12 cellular contexts compared by ENCODE assay signal in genomic region chr9:137455361-137455991, GRCh38. TPM values are rescaled to one million over a fixed set of nuclear protein-coding genes. Genes with fewer than 3 reads are reported as not detected.
DNase-seq lines count a peak whose midpoint lies in the region; ATAC-seq, FAIRE-seq and TF ChIP-seq lines count a peak whose summit lies in the region.
"Had no signal": no experiment of that assay in that cellular context is flagged by ENCODE, and none has a peak within 500 bp of the region (broad histone marks: within the 10 kb centered on the region; RNA-seq: fewer than 3 reads in every experiment).

No MANE protein-coding gene starts in this region.

- H3K4me1 ChIP-seq in HepG2 (ENCODE audit: insufficient read depth, low read length) (peaks cover 76% of the 10 kb centered on the region), stomach (peaks cover 39 to 67% (median 59%) of the 10 kb centered on the region in 4 donors)

- TF ChIP-seq EP300 in HepG2 (IDR thresholded peaks at IDR 0.05; ENCODE audit: low read depth in 2 of 2, low read length in 2 of 2) (no peak), HepG2 (CRISPR knock-in tag; IDR thresholded peaks at IDR 0.05; ENCODE audit: borderline replicate concordance) (no peak), stomach (IDR thresholded peaks at IDR 0.05) (no peak)

- POLR2A ChIA-PET in HepG2 (lab: Yijun Ruan, JAX) = interaction anchor here (0.6 to 1.3 kb wide), 7 partner anchors 7 to 213 kb away, joined by 3 to 9 read pairs (median 4); partner anchors contain the start of genes ENTPD8, EXD3, NOXA1 and TOR4A

- peaks cover 31% of the 10 kb centered on the region for H3K79me2 ChIP-seq in HepG2 (ENCODE audit: insufficient read depth, low read length)

- peak overlapping the region; percentile 70 for H3K9ac ChIP-seq in HepG2 (ENCODE audit: insufficient read depth, low read depth, low read length)

- H3K4me3 ChIP-seq in HepG2 (replicated peaks in 1 of 3; ENCODE audit: insufficient read depth in 1 of 3, low read depth in 2 of 3, low read length in 3 of 3) = peak overlapping the region in 1 of 3 experiments; percentile 95; a peak in 2 of 6 replicates
- H3K4me3 ChIP-seq in stomach = no peak overlapping the region
- H3K4me3 ChIP-seq: SK-N-MC had no signal

- H3K27me3 ChIP-seq in HepG2 (ENCODE audit: control insufficient read depth in 1 of 2, insufficient read depth in 2 of 2, low read length in 2 of 2) (no peaks in the 10 kb centered on the region), stomach (no peaks in the 10 kb centered on the region)

- FAIRE-seq in HepG2 (lab: Jason Lieb, UNC) = no peak

- H3K9me3 ChIP-seq in HepG2 (ENCODE audit: low read length) (no peaks in the 10 kb centered on the region), stomach (no peaks in the 10 kb centered on the region)

- in situ Hi-C loops in HepG2 (cut with HindIII; ENCODE audit: extremely low pct_ligation_motif_present, low pct_unique_long_range_greater_than_20kb) = no loop called here

- H3K4me2 ChIP-seq in HepG2 (ENCODE audit: low read depth, low read length) = peak overlapping the region; percentile 96

- H3K36me3 ChIP-seq in HepG2 (replicated peaks in 1 of 2; ENCODE audit: control insufficient read depth in 1 of 2, insufficient read depth in 2 of 2, low read length in 2 of 2) (peaks cover 12 to 36% of the 10 kb centered on the region in 2 experiments), stomach (peaks cover 10 to 37% (median 29%) of the 10 kb centered on the region in 4 donors)

- TF ChIP-seq CTCF in HepG2 (CRISPR knock-in tag; IDR thresholded peaks at IDR 0.05) (no peak), stomach (IDR thresholded peaks at IDR 0.05) (no peak)

- no peaks in the 10 kb centered on the region for H3K9me3 Mint-ChIP-seq in T-helper 1 cell treated with Interleukin-12 subunit alpha and Interleukin-12 subunit beta and Interleukin-4 antibody, amounts not matched to agents 30 μg/mL and 1 μg/mL, for 36 hours

- CTCF ChIA-PET in HepG2 (lab: Yijun Ruan, JAX; ENCODE audit: low intra/inter-chr PET ratio, low total read pairs) = no interaction called here

- intact Hi-C loops in HepG2 (cut with micrococcal nuclease; ENCODE audit: unreplicated experiment) (no loop called here), stomach (cut with DNase I; ENCODE audit: low total_unique reads) (no loop called here)

- H3K27me3 Mint-ChIP-seq in T-helper 1 cell treated with Interleukin-12 subunit alpha and Interleukin-12 subunit beta and Interleukin-4 antibody, amounts not matched to agents 30 μg/mL and 1 μg/mL, for 36 hours (ENCODE audit: low read depth) = no peaks in the 10 kb centered on the region

- H3K36me3 Mint-ChIP-seq in T-helper 1 cell treated with Interleukin-12 subunit alpha and Interleukin-12 subunit beta and Interleukin-4 antibody, amounts not matched to agents 30 μg/mL and 1 μg/mL, for 36 hours (ENCODE audit: low read depth) = peaks cover 4% of the 10 kb centered on the region

- no peak overlapping the region for H3K4me3 Mint-ChIP-seq in T-helper 1 cell treated with Interleukin-12 subunit alpha and Interleukin-12 subunit beta and Interleukin-4 antibody, amounts not matched to agents 30 μg/mL and 1 μg/mL, for 36 hours

- BruUV-seq in HepG2 (replicated peaks; lab: Mats Ljungman, UMichigan) = no TSS peak

- peaks cover 10% of the 10 kb centered on the region for H3K4me1 Mint-ChIP-seq in T-helper 1 cell treated with Interleukin-12 subunit alpha and Interleukin-12 subunit beta and Interleukin-4 antibody, amounts not matched to agents 30 μg/mL and 1 μg/mL, for 36 hours (ENCODE audit: low read depth)

- TF ChIP-seq POLR2A in HepG2 (IDR thresholded peaks at IDR 0.05; ENCODE audit: insufficient read depth in 1 of 2, low read depth in 2 of 2, low read length in 2 of 2) = no peak
- no peak for TF ChIP-seq POLR2A in stomach (IDR thresholded peaks at IDR 0.05)

- peak overlapping the region; percentile 99 for H3K27ac ChIP-seq in HepG2 (ENCODE audit: extremely low read length, insufficient read depth, low read length)
- peak overlapping the region in 4 of 5 donors; percentile 85 to 90 (median 85) for H3K27ac ChIP-seq in stomach
- H3K27ac ChIP-seq: SK-N-MC had no signal

- ATAC-seq in HepG2 (peak; percentile 1; the same call in 1 of the 3 replicates), GM21447 (IDR thresholded peaks at IDR 0.05; ENCODE audit: unreplicated experiment) (no peak)

- H4K20me1 ChIP-seq in HepG2 (ENCODE audit: insufficient read depth, low read length) = peaks cover 11% of the 10 kb centered on the region; the same call in 1 of the 2 replicates

- no peak overlapping the region for H2AFZ ChIP-seq in HepG2 (ENCODE audit: low read length)

- DNase-seq in activated effector memory CD4-positive, alpha-beta T cell treated with anti-CD3 and anti-CD28 coated beads, Interleukin-2, amount 50 U/mL, for 16 hours = peak; percentile 61
- no peak for DNase-seq in activated effector memory CD4-positive, alpha-beta T cell treated with Interleukin-2 at 50 U/mL for 16 hours
- DNase-seq in HepG2 (ENCODE audit: low spot score) (no peak), stomach (no peak), NCI-H2227 treated with DMSO at 0.1 percent for 48 hours (lab: John Stamatoyannopoulos, UW) (no peak), putamen (ENCODE audit: low spot score) (no peak)
- DNase-seq: NCI-H1105 treated with DMSO at 0.1 percent for 48 hours, NCI-H524 had no signal

- peak overlapping the region; percentile 9 for H3K27ac Mint-ChIP-seq in T-helper 1 cell treated with Interleukin-12 subunit alpha and Interleukin-12 subunit beta and Interleukin-4 antibody, amounts not matched to agents 30 μg/mL and 1 μg/mL, for 36 hours

- WGBS in HepG2 (ENCODE audit: low lambda C conversion rate) = 91% methylated on average over 6 of the region's 18 CpGs
- 78 to 91% (median 88%) methylated on average over 9 to 18 of the region's 18 CpGs for WGBS in stomach, 5 donors

- TF ChIP-seq RAD21 in HepG2 (CRISPR knock-in tag; IDR thresholded peaks at IDR 0.05) = no peak

RNA-seq across cellular contexts. Expression of gene NSMF, which starts 3.7 kb away (rescaled TPM):
- total RNA-seq in HepG2 (2016; rRNA removed; fragmentation: Illumina TruSeq; extraction: Trizol) (38.3 and 44.3 TPM in 2 replicates), stomach (10 to 100 TPM; 11.7 to 84.9 (median 56.6) TPM)
- total RNA-seq in HepG2 (2016; cell fraction: cytosol; rRNA removed; fragmentation: Illumina TruSeq; extraction: Trizol; ENCODE audit: low read depth) = 35.6 and 45.0 TPM in 2 replicates
- total RNA-seq in HepG2 (2016; cell fraction: insoluble cytoplasmic fraction; rRNA removed; fragmentation: Illumina TruSeq; extraction: Trizol) = 31.9 and 43.2 TPM in 2 replicates
- total RNA-seq in HepG2 (2016; cell fraction: membrane; rRNA removed; fragmentation: Illumina TruSeq; extraction: Trizol) = 88.7 and 95.2 TPM in 2 replicates
- 47.8 and 56.5 TPM in 2 replicates for total RNA-seq in HepG2 (2016; cell fraction: nucleus; rRNA removed; fragmentation: Illumina TruSeq; extraction: Trizol)
- polyA plus RNA-seq in HepG2 (2011; rRNA removed) (183 and 271 TPM in 2 replicates), stomach (10 to 100 TPM; 20.3 to 45.4 (median 28.9) TPM)
- polyA plus RNA-seq in HepG2 (2011; cell fraction: cytosol; rRNA removed) = 147 and 184 TPM in 2 replicates
- 1,153 and 1,227 TPM in 2 replicates for polyA plus RNA-seq in HepG2 (2011; cell fraction: nucleus; rRNA removed)
- 143 and 184 TPM in 2 replicates for polyA plus RNA-seq in HepG2 (2012)
- polyA plus RNA-seq in HepG2 (2016; cell fraction: cytosol; fragmentation: Illumina TruSeq; extraction: Trizol; ENCODE audit: low read depth) = 80.1 and 97.0 TPM in 2 replicates
- 62.3 and 80.0 TPM in 2 replicates for polyA plus RNA-seq in HepG2 (2016; cell fraction: insoluble cytoplasmic fraction; fragmentation: Illumina TruSeq; extraction: Trizol; ENCODE audit: low read depth)
- 159 and 160 TPM in 2 replicates for polyA plus RNA-seq in HepG2 (2016; cell fraction: membrane; fragmentation: Illumina TruSeq; extraction: Trizol; ENCODE audit: low read depth)
- polyA plus RNA-seq in HepG2 (2016; cell fraction: nucleus; fragmentation: Illumina TruSeq; extraction: Trizol; ENCODE audit: insufficient read depth, low read depth) = 179 and 193 TPM in 2 replicates
- 64.9 and 155 TPM in 2 replicates for polyA minus RNA-seq in HepG2 (2011; rRNA and poly(A)+ RNA removed; ENCODE audit: low replicate concordance)
- 76.5 and 105 TPM in 2 replicates for polyA minus RNA-seq in HepG2 (2011; cell fraction: cytosol; rRNA and poly(A)+ RNA removed)
- polyA minus RNA-seq in HepG2 (2011; cell fraction: nucleus; rRNA and poly(A)+ RNA removed) = 147 and 159 TPM in 2 replicates

RNA-seq across cellular contexts. Expression of gene ENTPD8, which starts 14.3 kb away (rescaled TPM):
- total RNA-seq in HepG2 (2016; rRNA removed; fragmentation: Illumina TruSeq; extraction: Trizol) (0.21 and 0.44 TPM in 2 replicates), stomach (10 to 100 TPM in 2 of 5 donors, 1 to 10 TPM in 1, under 1 TPM in 2; 0.89 to 37.9 (median 5.9) TPM)
- 0.09 and 0.20 TPM in 2 replicates for total RNA-seq in HepG2 (2016; cell fraction: cytosol; rRNA removed; fragmentation: Illumina TruSeq; extraction: Trizol; ENCODE audit: low read depth)
- total RNA-seq in HepG2 (2016; cell fraction: insoluble cytoplasmic fraction; rRNA removed; fragmentation: Illumina TruSeq; extraction: Trizol) = 0.33 and 0.43 TPM in 2 replicates
- 0.21 and 0.37 TPM in 2 replicates for total RNA-seq in HepG2 (2016; cell fraction: membrane; rRNA removed; fragmentation: Illumina TruSeq; extraction: Trizol)
- total RNA-seq in HepG2 (2016; cell fraction: nucleus; rRNA removed; fragmentation: Illumina TruSeq; extraction: Trizol) = 0.28 and 0.34 TPM in 2 replicates
- polyA plus RNA-seq in HepG2 (2011; rRNA removed) (0.26 and 0.38 TPM in 2 replicates), stomach (10 to 100 TPM in 1 of 3 donors, 1 to 10 TPM in 2; 2.8 to 16.2 (median 7.6) TPM)
- 0.21 and 0.30 TPM in 2 replicates for polyA plus RNA-seq in HepG2 (2011; cell fraction: cytosol; rRNA removed)
- 3.0 and 3.2 TPM in 2 replicates for polyA plus RNA-seq in HepG2 (2011; cell fraction: nucleus; rRNA removed)
- 0.35 and 0.44 TPM in 2 replicates for polyA plus RNA-seq in HepG2 (2012)
- polyA plus RNA-seq in HepG2 (2016; cell fraction: cytosol; fragmentation: Illumina TruSeq; extraction: Trizol; ENCODE audit: low read depth) = 0.05 and 0.14 TPM in 2 replicates
- polyA plus RNA-seq in HepG2 (2016; cell fraction: insoluble cytoplasmic fraction; fragmentation: Illumina TruSeq; extraction: Trizol; ENCODE audit: low read depth) = 0.25 TPM in 1 of 2 replicates, not detected in the other
- 0.08 and 0.15 TPM in 2 replicates for polyA plus RNA-seq in HepG2 (2016; cell fraction: membrane; fragmentation: Illumina TruSeq; extraction: Trizol; ENCODE audit: low read depth)
- 0.79 and 0.97 TPM in 2 replicates for polyA plus RNA-seq in HepG2 (2016; cell fraction: nucleus; fragmentation: Illumina TruSeq; extraction: Trizol; ENCODE audit: insufficient read depth, low read depth)
- 0.26 TPM in 1 of 2 replicates, not detected in the other for polyA minus RNA-seq in HepG2 (2011; rRNA and poly(A)+ RNA removed; ENCODE audit: low replicate concordance)
- polyA minus RNA-seq in HepG2 (2011; cell fraction: cytosol; rRNA and poly(A)+ RNA removed) = not detected in 2 replicates
- polyA minus RNA-seq in HepG2 (2011; cell fraction: nucleus; rRNA and poly(A)+ RNA removed) = 0.26 and 0.37 TPM in 2 replicates
- total RNA-seq: epithelial cell of proximal tubule had no signal

RNA-seq across cellular contexts. Expression of gene NOXA1, which starts 32.3 kb away (rescaled TPM):
- total RNA-seq in HepG2 (2016; rRNA removed; fragmentation: Illumina TruSeq; extraction: Trizol) = 0.63 and 1.2 TPM in 2 replicates
- total RNA-seq in HepG2 (2016; cell fraction: cytosol; rRNA removed; fragmentation: Illumina TruSeq; extraction: Trizol; ENCODE audit: low read depth) = 0.81 and 1.1 TPM in 2 replicates
- total RNA-seq in HepG2 (2016; cell fraction: insoluble cytoplasmic fraction; rRNA removed; fragmentation: Illumina TruSeq; extraction: Trizol) = 0.82 and 1.9 TPM in 2 replicates
- 0.46 and 1.00 TPM in 2 replicates for total RNA-seq in HepG2 (2016; cell fraction: membrane; rRNA removed; fragmentation: Illumina TruSeq; extraction: Trizol)
- 1.6 and 2.0 TPM in 2 replicates for total RNA-seq in HepG2 (2016; cell fraction: nucleus; rRNA removed; fragmentation: Illumina TruSeq; extraction: Trizol)
- 0.78 and 2.1 TPM in 2 replicates for polyA plus RNA-seq in HepG2 (2011; rRNA removed)
- polyA plus RNA-seq in HepG2 (2011; cell fraction: cytosol; rRNA removed) = 0.53 and 1.0 TPM in 2 replicates
- 17.1 and 17.5 TPM in 2 replicates for polyA plus RNA-seq in HepG2 (2011; cell fraction: nucleus; rRNA removed)
- 0.76 and 1.0 TPM in 2 replicates for polyA plus RNA-seq in HepG2 (2012)
- 0.60 and 0.67 TPM in 2 replicates for polyA plus RNA-seq in HepG2 (2016; cell fraction: cytosol; fragmentation: Illumina TruSeq; extraction: Trizol; ENCODE audit: low read depth)
- polyA plus RNA-seq in HepG2 (2016; cell fraction: insoluble cytoplasmic fraction; fragmentation: Illumina TruSeq; extraction: Trizol; ENCODE audit: low read depth) = 0.39 and 0.46 TPM in 2 replicates
- polyA plus RNA-seq in HepG2 (2016; cell fraction: membrane; fragmentation: Illumina TruSeq; extraction: Trizol; ENCODE audit: low read depth) = 0.44 and 0.56 TPM in 2 replicates
- 3.7 and 3.8 TPM in 2 replicates for polyA plus RNA-seq in HepG2 (2016; cell fraction: nucleus; fragmentation: Illumina TruSeq; extraction: Trizol; ENCODE audit: insufficient read depth, low read depth)
- polyA minus RNA-seq in HepG2 (2011; rRNA and poly(A)+ RNA removed; ENCODE audit: low replicate concordance) = 0.44 and 0.61 TPM in 2 replicates
- 0.44 TPM in 1 of 2 replicates, not detected in the other for polyA minus RNA-seq in HepG2 (2011; cell fraction: cytosol; rRNA and poly(A)+ RNA removed)
- 1.8 and 3.4 TPM in 2 replicates for polyA minus RNA-seq in HepG2 (2011; cell fraction: nucleus; rRNA and poly(A)+ RNA removed)
- 10 to 100 TPM in 2 of 5 donors, 1 to 10 TPM in 3; 3.5 to 43.2 (median 8.3) TPM for total RNA-seq in stomach
- 10 to 100 TPM; 14.4 to 20.5 (median 15.1) TPM for polyA plus RNA-seq in stomach

RNA-seq across cellular contexts. Expression of gene EXD3, which starts 32.5 kb away (rescaled TPM):
- total RNA-seq in HepG2 (2016; rRNA removed; fragmentation: Illumina TruSeq; extraction: Trizol) (1.3 and 2.7 TPM in 2 replicates), stomach (100 to 1,000 TPM in 1 of 5 donors, 10 to 100 TPM in 4; 12.9 to 105 (median 28.1) TPM)
- 1.1 and 1.7 TPM in 2 replicates for total RNA-seq in HepG2 (2016; cell fraction: cytosol; rRNA removed; fragmentation: Illumina TruSeq; extraction: Trizol; ENCODE audit: low read depth)
- 1.3 and 3.1 TPM in 2 replicates for total RNA-seq in HepG2 (2016; cell fraction: insoluble cytoplasmic fraction; rRNA removed; fragmentation: Illumina TruSeq; extraction: Trizol)
- 1.6 and 2.4 TPM in 2 replicates for total RNA-seq in HepG2 (2016; cell fraction: membrane; rRNA removed; fragmentation: Illumina TruSeq; extraction: Trizol)
- 3.0 and 3.1 TPM in 2 replicates for total RNA-seq in HepG2 (2016; cell fraction: nucleus; rRNA removed; fragmentation: Illumina TruSeq; extraction: Trizol)
- polyA plus RNA-seq in HepG2 (2011; rRNA removed) (4.8 and 9.1 TPM in 2 replicates), stomach (10 to 100 TPM; 17.4 to 27.3 (median 20.7) TPM)
- polyA plus RNA-seq in HepG2 (2011; cell fraction: cytosol; rRNA removed) = 1.6 and 3.2 TPM in 2 replicates
- 82.5 and 82.6 TPM in 2 replicates for polyA plus RNA-seq in HepG2 (2011; cell fraction: nucleus; rRNA removed)
- 4.7 and 9.6 TPM in 2 replicates for polyA plus RNA-seq in HepG2 (2012)
- 3.8 and 4.6 TPM in 2 replicates for polyA plus RNA-seq in HepG2 (2016; cell fraction: cytosol; fragmentation: Illumina TruSeq; extraction: Trizol; ENCODE audit: low read depth)
- 2.3 and 2.8 TPM in 2 replicates for polyA plus RNA-seq in HepG2 (2016; cell fraction: insoluble cytoplasmic fraction; fragmentation: Illumina TruSeq; extraction: Trizol; ENCODE audit: low read depth)
- polyA plus RNA-seq in HepG2 (2016; cell fraction: membrane; fragmentation: Illumina TruSeq; extraction: Trizol; ENCODE audit: low read depth) = 5.3 and 6.7 TPM in 2 replicates
- 8.9 and 9.7 TPM in 2 replicates for polyA plus RNA-seq in HepG2 (2016; cell fraction: nucleus; fragmentation: Illumina TruSeq; extraction: Trizol; ENCODE audit: insufficient read depth, low read depth)
- 3.4 and 4.2 TPM in 2 replicates for polyA minus RNA-seq in HepG2 (2011; rRNA and poly(A)+ RNA removed; ENCODE audit: low replicate concordance)
- 0.62 and 2.6 TPM in 2 replicates for polyA minus RNA-seq in HepG2 (2011; cell fraction: cytosol; rRNA and poly(A)+ RNA removed)
- 6.6 and 9.0 TPM in 2 replicates for polyA minus RNA-seq in HepG2 (2011; cell fraction: nucleus; rRNA and poly(A)+ RNA removed)
